ENCODE assay signal across 8 cellular contexts in genomic region chr1:182599339-182599738, GRCh38. TPM values are rescaled to one million over a fixed set of nuclear protein-coding genes. Genes with fewer than 3 reads are reported as not detected.
DNase-seq lines count a peak whose midpoint lies in the region; ATAC-seq and TF ChIP-seq lines count a peak whose summit lies in the region.

No MANE protein-coding gene starts in this region.

- no peak overlapping the region for H3K9ac ChIP-seq in Karpas-422 (ENCODE audit: low read length)

- no peaks in the 10 kb centered on the region for H3K27me3 Mint-ChIP-seq in neural crest cell (ENCODE audit: low read depth)

- H3K4me3 Mint-ChIP-seq in neural crest cell: no peak overlapping the region

- in situ Hi-C loops in astrocyte of the cerebellum (cut with HindIII; ENCODE audit: low sequenced_read_pairs): loop anchor here (5.0 kb wide), 1 partner anchor 188 kb away; the partner anchor contains the start of gene NPL

- H3K4me1 Mint-ChIP-seq in neural crest cell: peaks cover 6% of the 10 kb centered on the region

- H3K4me3 ChIP-seq in Karpas-422 (ENCODE audit: low read length) (no peak overlapping the region), astrocyte of the cerebellum (ENCODE audit: low read depth, low read length) (no peak overlapping the region)

- no peaks in the 10 kb centered on the region for H3K27me3 ChIP-seq in Karpas-422 (ENCODE audit: low read length)

- H3K4me1 ChIP-seq in Karpas-422 (ENCODE audit: low read length): peaks cover 36% of the 10 kb centered on the region

- ATAC-seq in GM18870 (IDR thresholded peaks at IDR 0.05; ENCODE audit: unreplicated experiment): no peak

- H3K36me3 ChIP-seq in Karpas-422 (ENCODE audit: insufficient read depth, low read length): peaks cover 32% of the 10 kb centered on the region

- no peak overlapping the region for H3K27ac Mint-ChIP-seq in neural crest cell (ENCODE audit: unreplicated experiment)

- no peaks in the 10 kb centered on the region for H3K36me3 Mint-ChIP-seq in neural crest cell (ENCODE audit: low read depth)

- no peak overlapping the region for H3K4me2 ChIP-seq in Karpas-422 (ENCODE audit: low read depth, low read length, poor library complexity, severe bottlenecking)

- H4K20me1 ChIP-seq in Karpas-422 (ENCODE audit: insufficient read depth, low read depth, low read length): peaks cover 37% of the 10 kb centered on the region

- H3K9me3 Mint-ChIP-seq in neural crest cell: no peaks in the 10 kb centered on the region

- H3K27ac ChIP-seq in Karpas-422 (ENCODE audit: low read length): no peak overlapping the region

- peaks cover 8% of the 10 kb centered on the region for H3K79me2 ChIP-seq in Karpas-422 (ENCODE audit: low read length)

- no peaks in the 10 kb centered on the region for H3K9me2 ChIP-seq in Karpas-422 (replicated peaks; ENCODE audit: insufficient read depth, low read length)

- DNase-seq in NCI-H748 (lab: John Stamatoyannopoulos, UW; ENCODE audit: unreplicated experiment) (peak; percentile 21), NCI-H748 treated with DMSO at 0.1 percent for 48 hours (lab: John Stamatoyannopoulos, UW) (no peak), Karpas-422 (peak; percentile 73), astrocyte of the cerebellum (ENCODE audit: low read depth) (no peak), neural crest cell (ENCODE audit: low read depth, low spot score) (no peak), dedifferentiated amniotic fluid mesenchymal stem cell (ENCODE audit: extremely low spot score) (no peak), globus pallidus (ENCODE audit: low spot score) (no peak)

- H2AFZ ChIP-seq in Karpas-422 (ENCODE audit: low read length): no peak overlapping the region

- no peaks in the 10 kb centered on the region for H3K9me3 ChIP-seq in Karpas-422 (ENCODE audit: low read length)

- TF ChIP-seq CTCF in astrocyte of the cerebellum (IDR thresholded peaks at IDR 0.05; ENCODE audit: low read depth, low read length, missing control alignments): peak; percentile 33
- peak; percentile 48 for TF ChIP-seq CTCF in neural crest cell (conservative IDR thresholded peaks at IDR 0.05)

RNA-seq across cellular contexts. Expression of gene RGS16, which starts 4.8 kb away (rescaled TPM):
- 19.0 and 27.7 TPM in 2 replicates for total RNA-seq in Karpas-422 (2014; rRNA removed; shearing (Covaris generic); ENCODE audit: low replicate concordance)
- total RNA-seq in neural crest cell: 5.8 and 6.4 TPM in 2 replicates

RNA-seq across cellular contexts. Expression of gene RNASEL, which starts 10.3 kb away (rescaled TPM):
- total RNA-seq in Karpas-422 (2014; rRNA removed; shearing (Covaris generic); ENCODE audit: low replicate concordance): 11.8 and 17.3 TPM in 2 replicates
- total RNA-seq in neural crest cell: 3.3 and 3.4 TPM in 2 replicates

Comparison
In these comparisons a context has a peak if more than half of its experiments do, and no peak if none do; other contexts are left out.
1. DNase-seq: peak in NCI-H748 (single experiment) and Karpas-422 (single experiment); none in NCI-H748 treated with DMSO at 0.1 percent for 48 hours (single experiment), astrocyte of the cerebellum (single experiment), neural crest cell (single experiment), dedifferentiated amniotic fluid mesenchymal stem cell (single experiment) and globus pallidus (single experiment).